16 cellular contexts compared by ENCODE assay signal in genomic region chr12:100133200-100133599, GRCh38. TPM values are rescaled to one million over a fixed set of nuclear protein-coding genes. Genes with fewer than 3 reads are reported as not detected.
DNase-seq lines count a peak whose midpoint lies in the region; ATAC-seq and TF ChIP-seq lines count a peak whose summit lies in the region.
"Had no signal": no experiment of that assay in that cellular context is flagged by ENCODE, and none has a peak within 500 bp of the region (broad histone marks: within the 10 kb centered on the region; RNA-seq: fewer than 3 reads in every experiment).

No MANE protein-coding gene starts in this region.

- peak overlapping the region; percentile 36; the same call in 1 of the 2 replicates for H3K27ac ChIP-seq in SK-N-MC
- H3K27ac ChIP-seq: GM23248, HL-60 had no signal

- peaks cover 58% of the 10 kb centered on the region for H3K4me1 Mint-ChIP-seq in activated T-cell treated with anti-CD3 and anti-CD28 coated beads, Interleukin-2, amount 50 U/mL, for 72 hours (ENCODE audit: low read depth)
- peaks cover 80% of the 10 kb centered on the region for H3K4me1 Mint-ChIP-seq in CD14-positive monocyte
- H3K4me1 Mint-ChIP-seq in nephron progenitor cell, result peaks cover 19% of the 10 kb centered on the region

- no peak overlapping the region for H3K27ac Mint-ChIP-seq in activated T-cell treated with anti-CD3 and anti-CD28 coated beads, Interleukin-2, amount 50 U/mL, for 72 hours
- H3K27ac Mint-ChIP-seq in CD14-positive monocyte, result peak overlapping the region in 5 of 7 donors; percentile 0 to 67 (median 20)
- peak overlapping the region; percentile 29 for H3K27ac Mint-ChIP-seq in nephron progenitor cell
- H3K27ac Mint-ChIP-seq: CD4-positive, alpha-beta T cell had no signal

- TF ChIP-seq CTCF in CD14-positive monocyte (IDR thresholded peaks at IDR 0.05) (no peak), nephron progenitor cell (IDR thresholded peaks at IDR 0.05) (no peak)

- H3K4me3 ChIP-seq in SK-N-MC, result no peak overlapping the region
- H3K4me3 ChIP-seq: GM23248, HAP-1 had no signal

- no peak overlapping the region for H3K9ac ChIP-seq in SK-N-MC (ENCODE audit: insufficient read length)
- H3K9ac ChIP-seq: GM23248 had no signal

- ATAC-seq in activated T-cell treated with anti-CD3 and anti-CD28 coated beads, Interleukin-2, amount 50 U/mL, for 72 hours (replicated peaks in 1 of 2), result peak; percentile 24 to 36
- no peak for ATAC-seq in GM18511 (IDR thresholded peaks at IDR 0.05; ENCODE audit: unreplicated experiment)

- H3K27me3 Mint-ChIP-seq in activated T-cell treated with anti-CD3 and anti-CD28 coated beads, Interleukin-2, amount 50 U/mL, for 72 hours (ENCODE audit: low read depth), result no peaks in the 10 kb centered on the region
- H3K27me3 Mint-ChIP-seq in CD14-positive monocyte (ENCODE audit: low read depth in 3 of 3), result no peaks in the 10 kb centered on the region
- peaks cover 3% of the 10 kb centered on the region for H3K27me3 Mint-ChIP-seq in nephron progenitor cell (ENCODE audit: low read depth, poor library complexity)
- H3K27me3 Mint-ChIP-seq: CD4-positive, alpha-beta T cell had no signal

- 0 out of 2 replicates have a peak, but pooled peaks cover 4% of the 10 kb centered on the region for H3K9me3 ChIP-seq in SK-N-MC (ENCODE audit: low read depth, low read length)
- H3K9me3 ChIP-seq: BE2C, HAP-1 had no signal

- H3K36me3 Mint-ChIP-seq in activated T-cell treated with anti-CD3 and anti-CD28 coated beads, Interleukin-2, amount 50 U/mL, for 72 hours (ENCODE audit: insufficient read depth in 2 of 2), result peaks cover 6 to 8% of the 10 kb centered on the region in 2 donors
- H3K36me3 Mint-ChIP-seq in CD14-positive monocyte, result peaks cover 6 to 10% of the 10 kb centered on the region in 2 donors
- peaks cover 44% of the 10 kb centered on the region for H3K36me3 Mint-ChIP-seq in nephron progenitor cell (ENCODE audit: low read depth)

- H3K9me3 Mint-ChIP-seq in activated T-cell treated with anti-CD3 and anti-CD28 coated beads, Interleukin-2, amount 50 U/mL, for 72 hours, result peaks cover 1 to 2% of the 10 kb centered on the region in 2 donors
- H3K9me3 Mint-ChIP-seq in CD14-positive monocyte, result peaks cover 3 to 8% (median 5%) of the 10 kb centered on the region in 7 donors
- peaks cover 34% of the 10 kb centered on the region for H3K9me3 Mint-ChIP-seq in nephron progenitor cell
- H3K9me3 Mint-ChIP-seq: CD4-positive, alpha-beta T cell had no signal

- H3K4me3 Mint-ChIP-seq in activated T-cell treated with anti-CD3 and anti-CD28 coated beads, Interleukin-2, amount 50 U/mL, for 72 hours, result no peak overlapping the region
- H3K4me3 Mint-ChIP-seq in CD14-positive monocyte (no peak overlapping the region), nephron progenitor cell (no peak overlapping the region)
- H3K4me3 Mint-ChIP-seq: CD4-positive, alpha-beta T cell had no signal

- no peaks in the 10 kb centered on the region for H3K36me3 ChIP-seq in SK-N-MC (ENCODE audit: insufficient read depth, low read length)
- H3K36me3 ChIP-seq: BE2C, HAP-1 had no signal

- intact Hi-C loops in CD14-positive monocyte (cut with micrococcal nuclease), result no loop called here

- no peak for DNase-seq in activated T-cell treated with anti-CD3 and anti-CD28 coated beads, Interleukin-2, amount 50 U/mL, for 72 hours
- DNase-seq in activated T-cell treated with anti-CD3 and anti-CD28 coated beads, Interleukin-2, amount 50 U/mL, for 48 hours, result no peak
- DNase-seq in CD14-positive monocyte (ENCODE audit: low spot score), result no peak
- DNase-seq in SK-N-MC (ENCODE audit: low read depth, low spot score), result no peak
- DNase-seq in nephron progenitor cell, result no peak
- DNase-seq in NCI-H1436 treated with DMSO at 0.1 percent for 48 hours (lab: John Stamatoyannopoulos, UW), result no peak
- DNase-seq: ACHN; BE2C; C1 segment of cervical spinal cord; Caco-2; CD4-positive, alpha-beta T cell; GM23248; IMR-90 had no signal

RNA-seq across cellular contexts. Expression of gene BLTP3B, which starts 9.5 kb away (rescaled TPM):
- total RNA-seq in activated T-cell treated with anti-CD3 and anti-CD28 coated beads, Interleukin-2, amount 50 U/mL, for 72 hours, result 10 to 100 TPM; 44.7 to 48.9 TPM
- 10 to 100 TPM; 33.4 to 42.5 TPM for polyA plus RNA-seq in CD14-positive monocyte
